In the genomic region with DNA sequence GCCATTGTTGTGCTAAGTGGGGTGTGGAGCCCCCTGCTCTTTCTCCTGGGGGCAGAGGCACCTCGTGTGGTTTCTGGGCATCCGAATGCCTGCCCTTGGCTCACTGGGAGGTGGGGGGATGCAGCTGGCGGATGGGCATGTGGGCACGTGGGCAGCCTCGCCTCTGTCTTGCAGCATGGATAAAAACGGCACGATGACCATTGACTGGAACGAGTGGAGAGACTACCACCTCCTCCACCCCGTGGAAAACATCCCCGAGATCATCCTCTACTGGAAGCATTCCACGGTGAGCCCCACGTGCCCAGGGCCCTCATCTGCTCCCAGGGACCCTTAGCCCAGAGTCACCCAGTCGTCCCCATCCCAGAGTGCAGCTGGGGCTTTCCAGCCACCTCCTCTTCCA, we compare ENCODE assay signal across 15 cellular contexts. TPM values are rescaled to one million over a fixed set of nuclear protein-coding genes. Genes with fewer than 3 reads are reported as not detected.
A peak's percentile ranks its signal among the peaks of the same experiment; 100 is the strongest.
DNase-seq lines count a peak whose midpoint lies in the region; ATAC-seq and TF ChIP-seq lines count a peak whose summit lies in the region.
"Had no signal": no experiment of that assay in that cellular context is flagged by ENCODE, and none has a peak within 500 bp of the region (broad histone marks: within the 10 kb centered on the region; RNA-seq: fewer than 3 reads in every experiment).

No MANE protein-coding gene starts in this region.

- H4K20me1 ChIP-seq in osteoblast (ENCODE audit: insufficient read depth, low read length) (peaks cover 5% of the 10 kb centered on the region), smooth muscle cell (ENCODE audit: low read depth) (peaks cover 15% of the 10 kb centered on the region)

- H3K36me3 ChIP-seq in endodermal cell (ENCODE audit: control insufficient read depth, insufficient read depth, low read length), result peaks cover 50% of the 10 kb centered on the region
- H3K36me3 ChIP-seq in osteoblast (ENCODE audit: insufficient read depth, low read length), result peaks cover 59% of the 10 kb centered on the region
- H3K36me3 ChIP-seq in uterus, result no peaks in the 10 kb centered on the region
- no peaks in the 10 kb centered on the region for H3K36me3 ChIP-seq in smooth muscle cell (ENCODE audit: low read depth)

- H3K27ac Mint-ChIP-seq in endodermal cell, result peak overlapping the region; percentile 33

- H3K4me3 Mint-ChIP-seq in endodermal cell, result no peak overlapping the region

- H3K9me3 ChIP-seq in right cardiac atrium (ENCODE audit: control insufficient read depth, low read length), result no peaks in the 10 kb centered on the region
- H3K9me3 ChIP-seq in endodermal cell (ENCODE audit: control insufficient read depth, low read length), result no peaks in the 10 kb centered on the region
- no peaks in the 10 kb centered on the region for H3K9me3 ChIP-seq in osteoblast (ENCODE audit: low read depth, low read length)
- H3K9me3 ChIP-seq in uterus, result no peaks in the 10 kb centered on the region
- H3K9me3 ChIP-seq in smooth muscle cell (replicated peaks; ENCODE audit: low read depth), result no peaks in the 10 kb centered on the region
- H3K9me3 ChIP-seq: sigmoid colon, SK-N-SH had no signal

- 84% methylated on average over 13 of the region's 13 CpGs for WGBS in right cardiac atrium
- WGBS in endodermal cell (ENCODE audit: insufficient coverage in 1 of 2, insufficient read length in 1 of 2), 2 experiments, result 95 to 96% methylated on average over 10 to 13 of the region's 13 CpGs
- 93% methylated on average over 11 of the region's 13 CpGs for WGBS in smooth muscle cell (ENCODE audit: low lambda C conversion rate)

- no peaks in the 10 kb centered on the region for H3K9me3 Mint-ChIP-seq in endodermal cell

- H3K4me2 ChIP-seq in osteoblast (ENCODE audit: insufficient read depth, low read length) (no peak overlapping the region), smooth muscle cell (no peak overlapping the region)
- H3K4me2 ChIP-seq: SK-N-SH had no signal

- no peak overlapping the region for H3K9ac ChIP-seq in endodermal cell (ENCODE audit: extremely low read depth, low read length, poor library complexity, severe bottlenecking)
- no peak overlapping the region for H3K9ac ChIP-seq in smooth muscle cell (ENCODE audit: low read depth)
- H3K9ac ChIP-seq: SK-N-SH had no signal

- H3K27ac ChIP-seq in right cardiac atrium (ENCODE audit: low read length) (no peak overlapping the region), endodermal cell (ENCODE audit: low read depth, low read length) (peak overlapping the region; percentile 66), osteoblast (ENCODE audit: low read depth, low read length) (no peak overlapping the region), uterus (peak overlapping the region; percentile 91 to 95), smooth muscle cell (ENCODE audit: low read depth) (no peak overlapping the region)

- peaks cover 26% of the 10 kb centered on the region for H3K4me1 ChIP-seq in right cardiac atrium (ENCODE audit: control insufficient read depth, insufficient read depth, low read length)
- peaks cover 26% of the 10 kb centered on the region for H3K4me1 ChIP-seq in endodermal cell (ENCODE audit: control insufficient read depth, insufficient read depth, low read length)
- H3K4me1 ChIP-seq in osteoblast (ENCODE audit: insufficient read depth, low read length), result peaks cover 26% of the 10 kb centered on the region
- H3K4me1 ChIP-seq in uterus, result peaks cover 24 to 43% of the 10 kb centered on the region in 2 donors
- peaks cover 20% of the 10 kb centered on the region for H3K4me1 ChIP-seq in smooth muscle cell (ENCODE audit: low read depth)

- peak; percentile 20 for DNase-seq in left ventricle myocardium superior
- DNase-seq in right cardiac atrium, result no peak
- no peak for DNase-seq in endodermal cell
- DNase-seq in osteoblast (ENCODE audit: insufficient read length, low spot score, missing footprints), result peak; percentile 10
- DNase-seq in uterus, result no peak
- DNase-seq in smooth muscle cell (lab: John Stamatoyannopoulos, UW; ENCODE audit: unreplicated experiment), result no peak
- DNase-seq: activated naive CD4-positive, alpha-beta T cell; foreskin melanocyte; NCI-H1436 treated with DMSO at 0.1 percent for 48 hours; NCI-H446 treated with DMSO at 0.1 percent for 48 hours; sigmoid colon; SK-N-SH; stimulated activated naive CD4-positive, alpha-beta T cell treated with Interleukin-2 at 50 U/mL for 16 hours had no signal

- peaks cover 12% of the 10 kb centered on the region for H3F3A ChIP-seq in smooth muscle cell (ENCODE audit: low read depth)

- ATAC-seq in left ventricle myocardium superior (no peak), right cardiac atrium (no peak), HG03460 (IDR thresholded peaks at IDR 0.05; ENCODE audit: unreplicated experiment) (no peak), GM19328 (IDR thresholded peaks at IDR 0.05; ENCODE audit: unreplicated experiment) (no peak)

- no peak for TF ChIP-seq POLR2A in uterus (IDR thresholded peaks at IDR 0.05)

- peaks cover 42% of the 10 kb centered on the region for H3K36me3 Mint-ChIP-seq in endodermal cell (ENCODE audit: low read depth)

- H3K4me3 ChIP-seq in right cardiac atrium (ENCODE audit: low read length) (no peak overlapping the region), endodermal cell (ENCODE audit: low read length) (no peak overlapping the region), osteoblast (ENCODE audit: insufficient read depth, low read length) (no peak overlapping the region), uterus (no peak overlapping the region), smooth muscle cell (no peak overlapping the region)
- H3K4me3 ChIP-seq: sigmoid colon had no signal

- H3K27me3 ChIP-seq in right cardiac atrium (ENCODE audit: control insufficient read depth, insufficient read depth), result no peaks in the 10 kb centered on the region
- H3K27me3 ChIP-seq in endodermal cell (ENCODE audit: control insufficient read depth, insufficient read depth, low read length, poor library complexity, severe bottlenecking), result no peaks in the 10 kb centered on the region
- H3K27me3 ChIP-seq in osteoblast (ENCODE audit: insufficient read depth, low read length), result no peaks in the 10 kb centered on the region
- H3K27me3 ChIP-seq in uterus, result no peaks in the 10 kb centered on the region
- H3K27me3 ChIP-seq in smooth muscle cell (ENCODE audit: low read depth), result no peaks in the 10 kb centered on the region
- H3K27me3 ChIP-seq: sigmoid colon had no signal

- H3K27me3 Mint-ChIP-seq in endodermal cell (ENCODE audit: insufficient read depth), result no peaks in the 10 kb centered on the region

- no peak for TF ChIP-seq CTCF in endodermal cell (conservative IDR thresholded peaks at IDR 0.05)
- no peak for TF ChIP-seq CTCF in osteoblast (IDR thresholded peaks at IDR 0.05; ENCODE audit: extremely low read depth, low read depth, low read length)
- no peak for TF ChIP-seq CTCF in uterus (IDR thresholded peaks at IDR 0.05)
- no peak for TF ChIP-seq CTCF in smooth muscle cell (IDR thresholded peaks at IDR 0.05; ENCODE audit: borderline replicate concordance, insufficient read depth, poor library complexity, severe bottlenecking)

- H2AFZ ChIP-seq in osteoblast (ENCODE audit: low read length) (no peak overlapping the region), smooth muscle cell (ENCODE audit: low read depth) (no peak overlapping the region)

- intact Hi-C loops in left ventricle myocardium superior (cut with micrococcal nuclease) (no loop called here), right cardiac atrium (cut with DNase I) (no loop called here), uterus (cut with DNase I; ENCODE audit: low total_unique reads) (no loop called here)

- H3K79me2 ChIP-seq in osteoblast (ENCODE audit: insufficient read depth, low read length), result peaks cover 65% of the 10 kb centered on the region
- peaks cover 20% of the 10 kb centered on the region for H3K79me2 ChIP-seq in smooth muscle cell (ENCODE audit: low read depth)

- peaks cover 19% of the 10 kb centered on the region for H3K4me1 Mint-ChIP-seq in endodermal cell

RNA-seq across cellular contexts. Expression of a gene that starts 25.3 kb away (rescaled TPM):
- total RNA-seq in left ventricle myocardium superior (157 TPM), right cardiac atrium (100 to 1,000 TPM; 122 to 128 (median 126) TPM), endodermal cell (10 to 100 TPM; 73.5 to 84.5 TPM), osteoblast (42.7 and 50.3 TPM in 2 replicates), uterus (100 to 1,000 TPM in 1 of 4 donors, 10 to 100 TPM in 3; 21.5 to 173 (median 64.2) TPM), smooth muscle cell (20.7 and 31.5 TPM in 2 replicates)
- polyA plus RNA-seq in right cardiac atrium (162 TPM), smooth muscle cell (78.6 and 102 TPM in 2 replicates)
- 36.7 TPM for polyA plus RNA-seq in endodermal cell (2013, experiment 1 of 2)
- 33.1 TPM for polyA plus RNA-seq in endodermal cell (2013, experiment 2 of 2)

RNA-seq across cellular contexts. Expression of a gene that starts 34.2 kb away (rescaled TPM):
- total RNA-seq in left ventricle myocardium superior (4.8 TPM), right cardiac atrium (10 to 100 TPM in 1 of 4 donors, 1 to 10 TPM in 3; 6.3 to 16.1 (median 7.0) TPM), endodermal cell (10 to 100 TPM; 12.9 to 13.1 TPM), osteoblast (9.7 and 13.4 TPM in 2 replicates), uterus (10 to 100 TPM; 14.3 to 49.7 (median 49.0) TPM), smooth muscle cell (15.7 and 20.6 TPM in 2 replicates)
- polyA plus RNA-seq in right cardiac atrium (5.8 TPM), smooth muscle cell (19.9 and 20.5 TPM in 2 replicates)
- 12.8 TPM for polyA plus RNA-seq in endodermal cell (2013, experiment 1 of 2)
- polyA plus RNA-seq in endodermal cell (2013, experiment 2 of 2), result 11.1 TPM

RNA-seq across cellular contexts. Expression of a gene that starts 35.1 kb away (rescaled TPM):
- total RNA-seq in left ventricle myocardium superior, result 4.7 TPM
- 1 to 10 TPM; 6.1 to 8.7 (median 6.4) TPM for total RNA-seq in right cardiac atrium
- 5.0 TPM for polyA plus RNA-seq in right cardiac atrium
- 1 to 10 TPM; 6.2 to 6.6 TPM for total RNA-seq in endodermal cell
- 7.9 TPM for polyA plus RNA-seq in endodermal cell (2013, experiment 1 of 2)
- polyA plus RNA-seq in endodermal cell (2013, experiment 2 of 2), result 7.3 TPM
- 10.1 and 10.6 TPM in 2 replicates for total RNA-seq in osteoblast
- 10 to 100 TPM in 2 of 4 donors, 1 to 10 TPM in 2; 3.8 to 27.4 (median 10.6) TPM for total RNA-seq in uterus
- total RNA-seq in smooth muscle cell, result 3.8 and 5.2 TPM in 2 replicates
- polyA plus RNA-seq in smooth muscle cell, result 6.7 and 8.9 TPM in 2 replicates

RNA-seq across cellular contexts. Expression of a gene that starts 47.1 kb away (rescaled TPM):
- total RNA-seq in left ventricle myocardium superior (0.32 TPM), right cardiac atrium (not detected), endodermal cell (not detected), osteoblast (not detected in 2 replicates), uterus (1 to 10 TPM in 1 of 4 donors, under 1 TPM in 1, not detected in 2; 0.98 to 2.6 TPM), smooth muscle cell (not detected in 2 replicates)
- polyA plus RNA-seq in right cardiac atrium (0.16 TPM), smooth muscle cell (0.38 TPM in 1 of 2 replicates, not detected in the other)
- not detected for polyA plus RNA-seq in endodermal cell (2013, experiment 1 of 2)
- not detected for polyA plus RNA-seq in endodermal cell (2013, experiment 2 of 2)
- total RNA-seq: sigmoid colon had no signal
- polyA plus RNA-seq: SK-N-SH had no signal

RNA-seq across cellular contexts. Expression of a gene that starts 57.9 kb away (rescaled TPM):
- total RNA-seq in left ventricle myocardium superior (41.7 TPM), right cardiac atrium (10 to 100 TPM; 41.6 to 58.0 (median 49.1) TPM), endodermal cell (10 to 100 TPM; 65.7 to 82.1 TPM), osteoblast (24.5 and 33.3 TPM in 2 replicates), uterus (100 to 1,000 TPM in 2 of 4 donors, 10 to 100 TPM in 2; 31.3 to 198 (median 96.0) TPM), smooth muscle cell (209 and 229 TPM in 2 replicates)
- polyA plus RNA-seq in right cardiac atrium (138 TPM), smooth muscle cell (119 and 133 TPM in 2 replicates)
- polyA plus RNA-seq in endodermal cell (2013, experiment 1 of 2), result 105 TPM
- polyA plus RNA-seq in endodermal cell (2013, experiment 2 of 2), result 99.0 TPM

Comparison
In these comparisons a context has a peak if more than half of its experiments do, and no peak if none do; other contexts are left out.
1. DNase-seq: peak in left ventricle myocardium superior (single experiment) and osteoblast (single experiment); none in right cardiac atrium (0 of 3), endodermal cell (single experiment), uterus (0 of 2) and smooth muscle cell (single experiment).
2. H3K27ac ChIP-seq: peak in endodermal cell (single experiment) and uterus (2 of 2); none in right cardiac atrium (single experiment), osteoblast (single experiment) and smooth muscle cell (single experiment).